In the genomic region with DNA sequence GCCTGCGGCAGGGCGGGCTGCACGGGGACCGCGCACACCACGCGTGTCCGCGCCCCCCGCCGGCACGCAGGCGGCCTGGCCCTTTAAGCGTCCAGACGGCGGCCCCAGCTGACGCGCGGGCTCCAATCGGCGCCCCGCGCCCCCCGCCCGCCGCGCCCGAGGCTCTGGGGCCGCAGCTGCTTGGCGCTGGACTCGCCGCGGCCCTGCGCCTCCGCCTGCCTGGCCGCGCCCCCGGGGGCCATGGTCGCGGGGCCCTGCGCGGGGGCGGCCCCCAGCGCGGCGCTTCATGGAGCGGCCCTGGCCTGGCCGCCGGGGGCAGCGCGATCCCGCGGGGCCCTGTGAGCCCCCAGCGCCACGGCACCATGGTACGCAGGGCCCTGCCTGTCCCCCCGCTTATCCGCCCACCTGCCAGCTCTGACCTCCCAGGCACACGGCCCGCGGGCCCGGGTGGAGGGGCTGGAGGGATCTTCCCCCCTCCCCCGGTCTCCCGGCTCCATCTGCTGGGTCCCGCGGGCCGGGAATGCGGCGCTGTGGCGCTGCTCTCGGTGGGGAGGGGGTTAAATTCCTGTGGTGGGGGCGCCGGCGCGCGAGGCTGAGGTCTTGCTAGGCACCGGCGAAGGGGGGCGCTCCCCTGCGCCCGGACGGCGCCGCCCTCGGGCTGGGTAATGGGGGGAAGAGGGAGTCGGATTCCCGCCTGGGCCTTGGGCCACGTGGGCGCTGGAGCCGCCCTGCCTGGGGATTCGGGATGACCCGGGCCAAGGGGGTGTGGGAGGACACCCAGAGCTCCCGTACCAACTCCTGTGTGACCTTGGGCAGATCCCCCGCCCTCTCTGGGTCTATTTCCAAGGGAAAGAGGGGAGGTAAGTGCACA, we compare ENCODE assay signal across 9 cellular contexts. TPM values are rescaled to one million over a fixed set of nuclear protein-coding genes. Genes with fewer than 3 reads are reported as not detected.
DNase-seq lines count a peak whose midpoint lies in the region; ATAC-seq, FAIRE-seq and TF ChIP-seq lines count a peak whose summit lies in the region.
"Had no signal": no experiment of that assay in that cellular context is flagged by ENCODE, and none has a peak within 500 bp of the region (broad histone marks: within the 10 kb centered on the region; RNA-seq: fewer than 3 reads in every experiment).

No MANE protein-coding gene starts in this region.

- no peaks in the 10 kb centered on the region for H3K27me3 ChIP-seq in pancreas

- 1% methylated on average over 37 to 94 of the region's 94 CpGs for WGBS in pancreas, 2 donors

- H3K4me1 ChIP-seq in pancreas, result peaks cover 0 to 18% (median 6%) of the 10 kb centered on the region in 3 donors

- H3K27ac ChIP-seq in pancreas, result peak overlapping the region; percentile 69 to 73 (median 71)

- H3K9me3 ChIP-seq in pancreas, result no peaks in the 10 kb centered on the region

- ATAC-seq in left ventricle myocardium superior, result peak; percentile 66
- ATAC-seq in pancreas, result peak; percentile 56 to 75 (median 60)
- ATAC-seq in GM18858 (IDR thresholded peaks at IDR 0.05; ENCODE audit: unreplicated experiment), result no peak
- ATAC-seq in HG03039 (IDR thresholded peaks at IDR 0.05; ENCODE audit: unreplicated experiment), result no peak

- H3K4me3 ChIP-seq in LNCaP clone FGC (ENCODE audit: low read depth, low read length) (peak overlapping the region; percentile 64), pancreas (peak overlapping the region; percentile 65 to 84 (median 76))

- peak; percentile 30 for DNase-seq in NCI-H2029 (lab: John Stamatoyannopoulos, UW)
- no peak for DNase-seq in NCI-H2029 treated with DMSO at 0.1 percent for 48 hours (lab: John Stamatoyannopoulos, UW)
- DNase-seq in LNCaP clone FGC (ENCODE audit: low read depth), result no peak
- peak in 44 of 58 donors; percentile 41 to 79 (median 65) for DNase-seq in anterior cingulate cortex (lab: John Stamatoyannopoulos, UW)
- DNase-seq in left ventricle myocardium superior, result peak; percentile 85
- peak; percentile 52 to 85 (median 70) for DNase-seq in pancreas

- intact Hi-C loops in left ventricle myocardium superior (cut with micrococcal nuclease) (no loop called here), pancreas (cut with DNase I) (no loop called here)

- peaks cover 0 to 5% (median 0%) of the 10 kb centered on the region in 3 donors for H3K36me3 ChIP-seq in pancreas

- TF ChIP-seq CTCF in LNCaP clone FGC (IDR thresholded peaks at IDR 0.05; ENCODE audit: control insufficient read depth, extremely low read depth, insufficient read depth), result peak; percentile 19; the same call in 1 of the 2 replicates
- TF ChIP-seq CTCF in pancreas (IDR thresholded peaks at IDR 0.05), result no peak

- FAIRE-seq in pancreas (lab: Jason Lieb, UNC), result no peak
- FAIRE-seq: endometrium had no signal

RNA-seq across cellular contexts. Expression of gene ZBTB47, which starts 1.1 kb away (rescaled TPM):
- total RNA-seq in left ventricle myocardium superior (90.5 TPM), pancreas (10 to 100 TPM in 3 of 6 donors, 1 to 10 TPM in 3; 7.9 to 13.6 (median 10.2) TPM)
- polyA plus RNA-seq in pancreas, result 10 to 100 TPM in 1 of 2 donors, 1 to 10 TPM in 1; 9.0 to 12.5 TPM

RNA-seq across cellular contexts. Expression of gene KLHL40, which starts 30.8 kb away (rescaled TPM):
- total RNA-seq in left ventricle myocardium superior, result 0.12 TPM
- total RNA-seq in pancreas, result not detected
- polyA plus RNA-seq in pancreas, result under 1 TPM in 1 of 2 donors, not detected in 1; 0.12 TPM

RNA-seq across cellular contexts. Expression of gene HHATL, which starts 48.0 kb away (rescaled TPM):
- total RNA-seq in left ventricle myocardium superior (463 TPM), pancreas (1 to 10 TPM in 2 of 6 donors, under 1 TPM in 3, not detected in 1; 0.42 to 2.5 (median 1.00) TPM)
- 10 to 100 TPM in 1 of 2 donors, 1 to 10 TPM in 1; 4.6 to 17.8 TPM for polyA plus RNA-seq in pancreas

RNA-seq across cellular contexts. Expression of gene NKTR, which starts 54.1 kb away (rescaled TPM):
- total RNA-seq in left ventricle myocardium superior (23.6 TPM), pancreas (10 to 100 TPM; 15.5 to 42.0 (median 33.0) TPM)
- 10 to 100 TPM; 27.9 to 46.8 TPM for polyA plus RNA-seq in pancreas

Comparison
In these comparisons a context has a peak if more than half of its experiments do, and no peak if none do; other contexts are left out.
1. DNase-seq: peak in NCI-H2029 (single experiment), anterior cingulate cortex (44 of 58), left ventricle myocardium superior (single experiment) and pancreas (6 of 6); none in NCI-H2029 treated with DMSO at 0.1 percent for 48 hours (single experiment) and LNCaP clone FGC (single experiment).
2. ATAC-seq: peak in left ventricle myocardium superior (single experiment) and pancreas (4 of 4); none in GM18858 (single experiment) and HG03039 (single experiment).
3. RNA of gene HHATL, which starts 48.0 kb away (total RNA-seq): 463 TPM in left ventricle myocardium superior (single experiment); 0.42 to 2.5 TPM in pancreas; every median in the first group is over 100 times any median in the second.